ENCODE assay signal across 16 cellular contexts in the genomic region with DNA sequence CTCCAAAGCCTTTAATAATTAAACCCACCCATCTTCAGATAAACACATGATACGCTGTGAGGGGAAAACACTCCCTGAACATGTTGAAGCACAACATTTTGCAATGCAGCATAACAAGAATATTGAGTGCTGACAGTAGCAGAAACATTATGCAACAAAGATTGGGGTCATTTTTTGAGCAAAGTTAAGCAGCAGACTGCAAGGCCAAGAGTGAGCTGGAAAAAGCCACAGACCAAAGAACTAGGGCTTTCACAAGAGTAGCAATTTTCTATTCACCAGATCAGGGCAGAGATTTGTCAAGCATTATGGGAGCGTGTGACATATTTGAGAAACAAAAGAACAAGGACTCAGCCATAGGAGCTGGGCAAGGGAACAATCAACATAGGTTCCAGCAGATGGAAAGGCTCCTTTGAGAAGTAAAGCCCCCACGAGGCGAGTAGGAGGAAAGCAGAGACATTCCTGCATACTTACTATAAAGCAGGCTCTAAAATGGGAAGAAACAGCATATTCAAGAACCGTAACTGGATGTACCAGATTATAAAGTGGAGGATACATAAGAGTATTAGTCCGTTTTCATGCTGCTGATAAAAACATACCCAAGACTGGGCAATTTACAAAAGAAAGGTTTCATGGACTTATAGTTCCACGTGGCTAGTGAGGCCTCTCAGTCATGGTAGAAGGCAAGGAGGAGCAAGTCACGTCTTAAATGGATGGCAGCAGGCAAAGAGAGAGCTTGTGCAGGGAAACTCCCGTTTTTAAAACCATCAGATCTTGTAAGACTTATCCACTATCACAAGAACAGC. TPM values are rescaled to one million over a fixed set of nuclear protein-coding genes. Genes with fewer than 3 reads are reported as not detected.
DNase-seq lines count a peak whose midpoint lies in the region; ATAC-seq and TF ChIP-seq lines count a peak whose summit lies in the region.
"Had no signal": no experiment of that assay in that cellular context is flagged by ENCODE, and none has a peak within 500 bp of the region (broad histone marks: within the 10 kb centered on the region; RNA-seq: fewer than 3 reads in every experiment).

No MANE protein-coding gene starts in this region.

- H2BK120ac ChIP-seq in trophoblast cell (ENCODE audit: insufficient read depth, low read length, poor library complexity): no peak overlapping the region

- BruUV-seq in HCT116 (replicated peaks; lab: Mats Ljungman, UMichigan): TSS peak; percentile 12

- H4K12ac ChIP-seq in trophoblast cell (ENCODE audit: low read depth, low read length): no peak overlapping the region

- H3K9me2 ChIP-seq in HCT116 (ENCODE audit: insufficient read depth): no peaks in the 10 kb centered on the region

- H3K9me3 ChIP-seq in HCT116 (ENCODE audit: control insufficient read depth in 1 of 2, insufficient read depth in 1 of 2, low read depth in 1 of 2, low read length in 2 of 2) (no peaks in the 10 kb centered on the region), T-helper 17 cell (ENCODE audit: control insufficient read depth, low read length, poor library complexity, severe bottlenecking) (no peaks in the 10 kb centered on the region), trophoblast cell (ENCODE audit: insufficient read depth, low read depth, low read length) (no peaks in the 10 kb centered on the region)
- H3K9me3 ChIP-seq: prostate gland had no signal

- H3K4ac ChIP-seq in trophoblast cell (ENCODE audit: low read depth, low read length): no peak overlapping the region

- H4K8ac ChIP-seq in trophoblast cell (ENCODE audit: low read depth, low read length): no peak overlapping the region

- H3K4me1 ChIP-seq in HCT116 (ENCODE audit: control insufficient read depth in 1 of 2, insufficient read depth in 2 of 2, low read length in 2 of 2) (peaks cover 0 to 8% of the 10 kb centered on the region in 2 experiments; a peak in 1 of 4 replicates), trophoblast cell (ENCODE audit: control insufficient read depth in 1 of 2, insufficient read depth in 2 of 2, low read length in 2 of 2) (no peaks in the 10 kb centered on the region)
- H3K4me1 ChIP-seq: prostate gland had no signal

- peak overlapping the region; percentile 16 for H2BK5ac ChIP-seq in trophoblast cell (ENCODE audit: low read depth, low read length, poor library complexity)

- TF ChIP-seq POLR2A in HCT116 (IDR thresholded peaks at IDR 0.05; ENCODE audit: borderline replicate concordance, extremely low read depth, insufficient read depth, insufficient read length): no peak

- TF ChIP-seq RAD21 in HCT116 (IDR thresholded peaks at IDR 0.05; ENCODE audit: low read depth): no peak

- no peak overlapping the region for H3K9ac ChIP-seq in HCT116 (ENCODE audit: low read length)
- H3K9ac ChIP-seq in trophoblast cell (ENCODE audit: low read length): no peak overlapping the region

- H3K4me3 Mint-ChIP-seq in T-helper 17 cell: no peak overlapping the region
- H3K4me3 Mint-ChIP-seq: dendritic cell treated with granulocyte-macrophage colony-stimulating factor and Interleukin-4, amounts not matched to agents 40 ng/mL and 50 ng/mL, for 4 days had no signal

- peaks cover 6% of the 10 kb centered on the region for H3K79me1 ChIP-seq in trophoblast cell (ENCODE audit: low read length)

- H3K79me2 ChIP-seq in HCT116 (ENCODE audit: insufficient read depth, low read length) (no peaks in the 10 kb centered on the region), trophoblast cell (ENCODE audit: control insufficient read depth, insufficient read depth, low read length, poor library complexity) (peaks cover 1% of the 10 kb centered on the region)

- H3K4me2 ChIP-seq in HCT116 (ENCODE audit: low read length) (no peak overlapping the region), trophoblast cell (ENCODE audit: low read length) (no peak overlapping the region)

- H4K91ac ChIP-seq in trophoblast cell (ENCODE audit: low read depth, low read length): no peak overlapping the region

- POLR2A ChIA-PET in HCT116 (lab: Charles Lee): no interaction called here

- H2AFZ ChIP-seq in HCT116 (ENCODE audit: low read depth, low read length, poor library complexity, severe bottlenecking): no peak overlapping the region
- H2AFZ ChIP-seq in trophoblast cell (ENCODE audit: insufficient read depth, low read length, poor library complexity): no peak overlapping the region

- H3K14ac ChIP-seq in trophoblast cell (ENCODE audit: low read length): no peak overlapping the region

- H3K27ac ChIP-seq in HCT116 (ENCODE audit: low read depth, low read length): no peak overlapping the region
- no peak overlapping the region for H3K27ac ChIP-seq in trophoblast cell (ENCODE audit: low read depth, low read length)
- H3K27ac ChIP-seq: prostate gland had no signal

- peak overlapping the region; percentile 51 for H3K27ac Mint-ChIP-seq in T-helper 17 cell
- H3K27ac Mint-ChIP-seq: activated T-helper 2 cell treated with anti-CD3 and anti-CD28 coated beads, Interferon-gamma antibody, Interleukin-2, Interleukin-4, amounts not matched to agents 10 μg/mL and 5 μg/mL and 100 μg/mL, durations not matched to agents 14 hours and 24 hours and 36 hours; dendritic cell treated with granulocyte-macrophage colony-stimulating factor and Interleukin-4, amounts not matched to agents 40 ng/mL and 50 ng/mL, for 4 days had no signal

- H2AK5ac ChIP-seq in trophoblast cell (ENCODE audit: low read length): no peak overlapping the region

- no peak for DNase-seq in HCT116 (ENCODE audit: low read depth, low spot score)
- DNase-seq in T-helper 17 cell: no peak
- peak; percentile 3 for DNase-seq in fibroblast of the conjunctiva (ENCODE audit: low read depth)
- DNase-seq in trophoblast cell: peak in 1 of 2 donors; percentile 61
- no peak for DNase-seq in activated T-cell treated with anti-CD3 and anti-CD28 coated beads for 4 hours
- no peak for DNase-seq in activated CD4-positive, alpha-beta T cell treated with anti-CD3 and anti-CD28 coated beads, Interleukin-2, amount 50 U/mL, for 4 hours
- DNase-seq in head of caudate nucleus: no peak
- DNase-seq in activated CD4-positive, CD25-positive, alpha-beta regulatory T cell treated with anti-CD3 and anti-CD28 coated beads, Interleukin-2, amount 50 U/mL, for 72 hours: no peak
- DNase-seq: amniotic stem cell, Kasumi-1, NCI-H146, NCI-H446 treated with DMSO at 0.1 percent for 48 hours, SW 1271 had no signal

- H3K36me3 ChIP-seq in HCT116 (ENCODE audit: control insufficient read depth in 1 of 2, insufficient read depth in 2 of 2, low read length in 2 of 2) (peaks cover 0 to 2% of the 10 kb centered on the region in 2 experiments; a peak in 2 of 4 replicates), trophoblast cell (ENCODE audit: control insufficient read depth in 1 of 2, insufficient read depth in 2 of 2, low read length in 2 of 2) (peaks cover 14 to 18% of the 10 kb centered on the region in 2 experiments)
- H3K36me3 ChIP-seq: prostate gland had no signal

- peaks cover 5% of the 10 kb centered on the region for H3K4me1 Mint-ChIP-seq in T-helper 17 cell

- H3K18ac ChIP-seq in trophoblast cell (ENCODE audit: low read length): no peak overlapping the region

- no peak for TF ChIP-seq CTCF in HCT116 (IDR thresholded peaks at IDR 0.05 in 2 of 3, conservative IDR thresholded peaks at IDR 0.05 in 1 of 3; ENCODE audit: borderline replicate concordance in 1 of 3, insufficient read depth in 1 of 3, low read depth in 2 of 3, low read length in 2 of 3)

- H3K27me3 ChIP-seq in HCT116 (ENCODE audit: insufficient read depth, low read length) (no peaks in the 10 kb centered on the region), trophoblast cell (ENCODE audit: insufficient read depth, low read length) (no peaks in the 10 kb centered on the region)

- no peaks in the 10 kb centered on the region for H4K20me1 ChIP-seq in HCT116 (ENCODE audit: insufficient read depth)

- no peak overlapping the region for H3K23ac ChIP-seq in trophoblast cell (ENCODE audit: low read length)

- H3K27me3 Mint-ChIP-seq in T-helper 17 cell: no peaks in the 10 kb centered on the region

- intact Hi-C loops in HCT116 (cut with micrococcal nuclease): no loop called here
- intact Hi-C loops in head of caudate nucleus (cut with DNase I): no loop called here

- RAD21 ChIA-PET in HCT116 (lab: Charles Lee; ENCODE audit: low non-redundant PET in 1 of 2, low total read pairs in 2 of 2, uncharacterized antibody in 2 of 2, unreplicated experiment in 2 of 2): no interaction called here

- CTCF ChIA-PET in HCT116 (lab: Charles Lee): no interaction called here

- H3K36me3 Mint-ChIP-seq in T-helper 17 cell (ENCODE audit: low read depth): no peaks in the 10 kb centered on the region

- no peak for ATAC-seq in HCT116
- ATAC-seq in T-helper 17 cell: no peak

- H3K4me3 ChIP-seq in HCT116 (replicated peaks in 1 of 2; ENCODE audit: low read depth in 1 of 2, low read length in 2 of 2): no peak overlapping the region
- H3K4me3 ChIP-seq in trophoblast cell (ENCODE audit: low read depth, low read length): no peak overlapping the region
- H3K4me3 ChIP-seq: prostate gland had no signal

- no peak overlapping the region for H2BK12ac ChIP-seq in trophoblast cell (ENCODE audit: low read length)

- no CpG with 5 or more reads among the region's 9 CpGs for WGBS in trophoblast cell (ENCODE audit: extremely low coverage, insufficient coverage, insufficient read length)

TF ChIP-seq in HCT116, 20 proteins besides CTCF, POLR2A, EP300 and RAD21:
- TF ChIP-seq ZFX (IDR thresholded peaks at IDR 0.05) (no peak), SRF (IDR thresholded peaks at IDR 0.05; ENCODE audit: low read depth) (no peak), EGR1 (IDR thresholded peaks at IDR 0.05; ENCODE audit: low read depth) (no peak), JUND (IDR thresholded peaks at IDR 0.05) (no peak), ELF1 (IDR thresholded peaks at IDR 0.05; ENCODE audit: borderline replicate concordance, low read depth) (no peak), TCF7L2 (IDR thresholded peaks at IDR 0.05; ENCODE audit: borderline replicate concordance, extremely low read depth, insufficient read depth, insufficient read length) (no peak), YY1 (IDR thresholded peaks at IDR 0.05; ENCODE audit: extremely low read depth, insufficient replicate concordance, low read depth, low read length) (no peak), EZH2phosphoT487 (IDR thresholded peaks at IDR 0.05; ENCODE audit: borderline replicate concordance) (no peak), SP1 (IDR thresholded peaks at IDR 0.05; ENCODE audit: low read depth) (no peak), CBX3 (IDR thresholded peaks at IDR 0.05; ENCODE audit: low read depth) (no peak)
- TF ChIP-seq, protein P1, sequence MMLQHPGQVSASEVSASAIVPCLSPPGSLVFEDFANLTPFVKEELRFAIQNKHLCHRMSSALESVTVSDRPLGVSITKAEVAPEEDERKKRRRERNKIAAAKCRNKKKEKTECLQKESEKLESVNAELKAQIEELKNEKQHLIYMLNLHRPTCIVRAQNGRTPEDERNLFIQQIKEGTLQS (IDR thresholded peaks at IDR 0.05): no peak
- TF ChIP-seq, protein P2, sequence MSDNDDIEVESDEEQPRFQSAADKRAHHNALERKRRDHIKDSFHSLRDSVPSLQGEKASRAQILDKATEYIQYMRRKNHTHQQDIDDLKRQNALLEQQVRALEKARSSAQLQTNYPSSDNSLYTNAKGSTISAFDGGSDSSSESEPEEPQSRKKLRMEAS (IDR thresholded peaks at IDR 0.05): no peak

RNA-seq across cellular contexts. Expression of a gene that starts 4.8 kb away (rescaled TPM):
- total RNA-seq in HCT116 (2021; ENCODE audit: unreplicated experiment) (1.0 TPM), T-helper 17 cell (under 1 TPM; 0.42 to 0.96 TPM)
- polyA plus RNA-seq in HCT116 (2012): 0.21 and 0.22 TPM in 2 replicates
- polyA plus RNA-seq in trophoblast cell (2013): 0.39 and 0.51 TPM in 2 replicates
- total RNA-seq: activated T-helper 2 cell treated with anti-CD3 and anti-CD28 coated beads, Interferon-gamma antibody, Interleukin-2, Interleukin-4, amounts not matched to agents 10 μg/mL and 5 μg/mL and 100 μg/mL, durations not matched to agents 14 hours and 24 hours and 36 hours had no signal
